Comparison of ENCODE assay signal across 18 cellular contexts in the genomic region with DNA sequence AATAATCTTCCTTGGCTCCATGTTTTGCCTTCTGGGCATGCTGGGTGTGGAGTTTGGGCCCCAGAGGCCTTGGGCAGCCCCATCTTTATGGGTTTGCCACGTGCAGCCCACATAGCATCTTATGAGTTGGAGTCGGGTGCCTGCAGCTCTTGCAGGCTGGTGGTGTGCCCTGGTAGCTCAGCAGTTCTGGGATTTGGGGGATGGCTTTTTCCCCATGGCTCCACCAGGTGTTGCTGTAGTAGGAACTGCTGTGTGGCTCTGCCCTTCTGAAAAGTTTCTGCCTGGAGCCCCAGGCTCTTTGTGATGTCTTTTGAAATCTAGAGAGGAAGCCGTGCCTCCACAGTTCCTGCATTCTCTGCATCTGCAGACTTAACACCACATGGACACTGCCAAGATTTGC.
"Had no signal": no experiment of that assay in that cellular context is flagged by ENCODE, and none has a peak within 500 bp of the region (broad histone marks: within the 10 kb centered on the region; RNA-seq: fewer than 3 reads in every experiment).

No MANE protein-coding gene starts in this region.

- DNase-seq: activated CD4-positive, alpha-beta T cell treated with anti-CD3 and anti-CD28 coated beads, Interleukin-2, amount 50 U/mL, for 1 hour; activated gamma-delta T cell treated with Interleukin-2 at 50 U/mL for 16 hours; anterior cingulate cortex; dermis blood vessel endothelial cell; effector CD8-positive, alpha-beta T cell; foreskin melanocyte; pancreas; psoas muscle; stimulated activated CD4-positive, alpha-beta T cell treated with anti-CD3 and anti-CD28 coated beads, Interleukin-4, amount 100 ng/mL, for 24 hours; stimulated activated naive CD4-positive, alpha-beta T cell treated with Interleukin-2 at 50 U/mL for 16 hours had no signal

- H3K27ac ChIP-seq: pancreas, psoas muscle, right atrium auricular region, thoracic aorta, vagina had no signal

- H3K27ac Mint-ChIP-seq: brain, memory B cell, nephron, type B pancreatic cell had no signal

- H3K27me3 Mint-ChIP-seq: activated naive CD4-positive, alpha-beta T cell treated with anti-CD3 and anti-CD28 coated beads, Interleukin-2, amount 50 U/mL, for 24 hours; brain; memory B cell; type B pancreatic cell had no signal

- FAIRE-seq: pancreas had no signal

- H3K4me1 ChIP-seq: pancreas, psoas muscle, right atrium auricular region, vagina had no signal

- H3K9me3 Mint-ChIP-seq: activated naive CD4-positive, alpha-beta T cell treated with anti-CD3 and anti-CD28 coated beads, Interleukin-2, amount 50 U/mL, for 24 hours; memory B cell; nephron; type B pancreatic cell had no signal

- H3K4me3 Mint-ChIP-seq: activated naive CD4-positive, alpha-beta T cell treated with anti-CD3 and anti-CD28 coated beads, Interleukin-2, amount 50 U/mL, for 24 hours; brain; memory B cell; nephron; type B pancreatic cell had no signal

- ATAC-seq: pancreas, psoas muscle had no signal

- H3K27me3 ChIP-seq: pancreas, right atrium auricular region, vagina had no signal

- H3K4me1 Mint-ChIP-seq: brain had no signal

- H3K4me3 ChIP-seq: pancreas, psoas muscle, right atrium auricular region, thoracic aorta, vagina had no signal

- H3K9me3 ChIP-seq: pancreas, psoas muscle, right atrium auricular region, thoracic aorta, vagina had no signal
